Comparison of ENCODE assay signal across 23 cellular contexts in genomic region chr18:66271927-66272326, GRCh38.
A peak's percentile ranks its signal among the peaks of the same experiment; 100 is the strongest.
DNase-seq lines count a peak whose midpoint lies in the region; ATAC-seq and TF ChIP-seq lines count a peak whose summit lies in the region.
"Had no signal": no experiment of that assay in that cellular context is flagged by ENCODE, and none has a peak within 500 bp of the region (broad histone marks: within the 10 kb centered on the region; RNA-seq: fewer than 3 reads in every experiment).

No MANE protein-coding gene starts in this region.

- H3F3A ChIP-seq in GM23338 (replicated peaks; ENCODE audit: low read depth), result no peaks in the 10 kb centered on the region

- H3K27me3 Mint-ChIP-seq in GM23338 (ENCODE audit: insufficient read depth, low read depth, poor library complexity), result peaks cover 2% of the 10 kb centered on the region
- no peaks in the 10 kb centered on the region for H3K27me3 Mint-ChIP-seq in chondrocyte (ENCODE audit: low read depth)

- H3K4me3 ChIP-seq in GM23338, result no peak overlapping the region
- H3K4me3 ChIP-seq in NT2/D1 (ENCODE audit: insufficient read length, low read depth), result no peak overlapping the region
- H3K4me3 ChIP-seq in transverse colon, result no peak overlapping the region
- H3K4me3 ChIP-seq in vagina, result no peak overlapping the region
- H3K4me3 ChIP-seq: K562 had no signal

- no peaks in the 10 kb centered on the region for H3K79me2 ChIP-seq in GM23338 (replicated peaks; ENCODE audit: insufficient read depth)

- H3K9me2 ChIP-seq in GM23338 (ENCODE audit: insufficient read depth), result no peaks in the 10 kb centered on the region

- 50 to 54% methylated on average over 2 to 3 of the region's 3 CpGs for WGBS in transverse colon (ENCODE audit: low coverage in 1 of 2), 2 donors

- intact Hi-C loops in transverse colon (cut with DNase I; ENCODE audit: low total_unique reads), result loop anchor here (5.0 kb wide), 1 partner anchor 360 kb away; no protein-coding TSS in a partner anchor
- intact Hi-C loops in vagina (cut with DNase I), result no loop called here

- peak; percentile 93 for DNase-seq in GM23338 (ENCODE audit: low spot score)
- DNase-seq in NT2/D1 (ENCODE audit: low read depth, low spot score), result peak; percentile 91
- DNase-seq in iPS DF 19.7 (ENCODE audit: low read depth, low spot score), result peak; percentile 98
- peak; percentile 60 for DNase-seq in islet precursor cell
- no peak for DNase-seq in transverse colon
- no peak for DNase-seq in chondrocyte (ENCODE audit: low spot score)
- no peak for DNase-seq in central memory CD4-positive, alpha-beta T cell
- no peak for DNase-seq in vagina (ENCODE audit: extremely low spot score in 2 of 2)
- DNase-seq: 8988T, EL, MM.1S, NCI-H1048, NCI-H1436, NCI-H187 treated with DMSO at 0.1 percent for 48 hours, NCI-H2107, NCI-H446 treated with DMSO at 0.1 percent for 48 hours, NCI-H526 treated with DMSO at 0.1 percent for 48 hours, PC-3, Right ventricle myocardium superior had no signal

- TF ChIP-seq CTCF in GM23338 (conservative IDR thresholded peaks at IDR 0.05; ENCODE audit: low read depth in 2 of 2) (no peak), transverse colon (IDR thresholded peaks at IDR 0.05) (no peak), chondrocyte (IDR thresholded peaks at IDR 0.05) (no peak), vagina (IDR thresholded peaks at IDR 0.05) (no peak)

- peak overlapping the region; percentile 75; the same call in 1 of the 2 replicates for H3K27ac Mint-ChIP-seq in GM23338
- no peak overlapping the region for H3K27ac Mint-ChIP-seq in chondrocyte (ENCODE audit: unreplicated experiment)

- H3K36me3 ChIP-seq in GM23338 (ENCODE audit: insufficient read depth), result peaks cover 4% of the 10 kb centered on the region; the same call in 1 of the 2 replicates
- H3K36me3 ChIP-seq in NT2/D1 (ENCODE audit: insufficient read depth, insufficient read length, low read length), result no peaks in the 10 kb centered on the region
- H3K36me3 ChIP-seq in transverse colon, result no peaks in the 10 kb centered on the region
- H3K36me3 ChIP-seq in vagina, result no peaks in the 10 kb centered on the region

- H3K4me1 Mint-ChIP-seq in GM23338 (peaks cover 32% of the 10 kb centered on the region), chondrocyte (ENCODE audit: low read depth) (no peaks in the 10 kb centered on the region)

- H4K20me1 ChIP-seq in GM23338 (replicated peaks; ENCODE audit: insufficient read depth), result no peaks in the 10 kb centered on the region

- in situ Hi-C loops in transverse colon (cut with MboI; ENCODE audit: low pct_ligation_motif_present in 1 of 4, low pct_unique_long_range_greater_than_20kb in 1 of 4, low sequenced_read_pairs in 3 of 4), result no loop called here

- no peak for TF ChIP-seq EP300 in transverse colon (IDR thresholded peaks at IDR 0.05; ENCODE audit: low read depth)

- no peak overlapping the region for H3K9ac ChIP-seq in NT2/D1 (ENCODE audit: insufficient read length, low read depth)

- peak overlapping the region; percentile 51; the same call in 1 of the 3 replicates for H3K4me3 Mint-ChIP-seq in GM23338
- H3K4me3 Mint-ChIP-seq in chondrocyte (ENCODE audit: unreplicated experiment), result no peak overlapping the region

- H3K4me2 ChIP-seq in GM23338, result no peak overlapping the region

- H3K36me3 Mint-ChIP-seq in GM23338 (ENCODE audit: low read depth) (peaks cover 69% of the 10 kb centered on the region), chondrocyte (ENCODE audit: low read depth) (peaks cover 2% of the 10 kb centered on the region)

- H2AFZ ChIP-seq in GM23338, result no peak overlapping the region

- no peaks in the 10 kb centered on the region for H3K27me3 ChIP-seq in GM23338 (ENCODE audit: insufficient read depth)
- no peaks in the 10 kb centered on the region for H3K27me3 ChIP-seq in NT2/D1 (ENCODE audit: insufficient read depth, insufficient read length)
- H3K27me3 ChIP-seq in transverse colon, result no peaks in the 10 kb centered on the region
- no peaks in the 10 kb centered on the region for H3K27me3 ChIP-seq in vagina

- H3K9me3 ChIP-seq in NT2/D1 (ENCODE audit: insufficient read depth, low read length) (peaks cover 63% of the 10 kb centered on the region), transverse colon (peaks cover 3 to 8% of the 10 kb centered on the region in 2 donors), vagina (no peaks in the 10 kb centered on the region)

- H3K27ac ChIP-seq in GM23338 (ENCODE audit: low read depth) (peak overlapping the region; percentile 40), transverse colon (no peak overlapping the region), vagina (no peak overlapping the region)
- H3K27ac ChIP-seq: C4-2B had no signal

- H3K4me1 ChIP-seq in GM23338 (ENCODE audit: insufficient read depth) (peaks cover 18% of the 10 kb centered on the region), NT2/D1 (ENCODE audit: insufficient read depth, insufficient read length) (no peaks in the 10 kb centered on the region), transverse colon (no peaks in the 10 kb centered on the region), vagina (no peaks in the 10 kb centered on the region)

- peak; percentile 100 for ATAC-seq in GM23338
- ATAC-seq: HCT116, HepG2, K562, PC-3 had no signal

- TF ChIP-seq POLR2A in transverse colon (IDR thresholded peaks at IDR 0.05) (no peak), vagina (IDR thresholded peaks at IDR 0.05) (no peak)

- H3K9me3 Mint-ChIP-seq in GM23338, result peaks cover 63% of the 10 kb centered on the region
- H3K9me3 Mint-ChIP-seq in chondrocyte (ENCODE audit: low read depth), result peaks cover 44% of the 10 kb centered on the region

TF ChIP-seq in GM23338, 12 proteins besides CTCF, POLR2A, EP300 and RAD21 (continues in another document):
- peak; percentile 95 for TF ChIP-seq ZNF462 (CRISPR knock-in tag; IDR thresholded peaks at IDR 0.05)
- no peak for TF ChIP-seq POLR2AphosphoS5 (IDR thresholded peaks at IDR 0.05; ENCODE audit: low read depth)
- peak; percentile 98 for TF ChIP-seq NANOG (IDR thresholded peaks at IDR 0.05; ENCODE audit: borderline replicate concordance)
- TF ChIP-seq ZNF114 (CRISPR knock-in tag; IDR thresholded peaks at IDR 0.05), result peak; percentile 75; the same call in 1 of the 2 replicates

Comparison
In these comparisons a context has a peak if more than half of its experiments do, and no peak if none do; other contexts are left out.
1. DNase-seq: peak in GM23338 (single experiment), NT2/D1 (single experiment), iPS DF 19.7 (single experiment) and islet precursor cell (single experiment); none in transverse colon (single experiment), chondrocyte (single experiment), central memory CD4-positive, alpha-beta T cell (single experiment) and vagina (0 of 2).